ENCODE assay signal across 11 cellular contexts in genomic region chr21:17726047-17726446, GRCh38.
A peak's percentile ranks its signal among the peaks of the same experiment; 100 is the strongest.
DNase-seq lines count a peak whose midpoint lies in the region; ATAC-seq, FAIRE-seq and TF ChIP-seq lines count a peak whose summit lies in the region.
"Had no signal": no experiment of that assay in that cellular context is flagged by ENCODE, and none has a peak within 500 bp of the region (broad histone marks: within the 10 kb centered on the region; RNA-seq: fewer than 3 reads in every experiment).

No MANE protein-coding gene starts in this region.

- H3K27me3 ChIP-seq in BE2C, result no peaks in the 10 kb centered on the region

- H3K4me3 ChIP-seq in BE2C (ENCODE audit: low read depth, low read length) (no peak overlapping the region), fibroblast of pulmonary artery (replicated peaks; ENCODE audit: low read depth, low read length) (no peak overlapping the region)
- H3K4me3 ChIP-seq: skin epidermis had no signal

- no peak for FAIRE-seq in H54 (lab: Jason Lieb, UNC)
- FAIRE-seq: astrocyte had no signal

- no peaks in the 10 kb centered on the region for H3K36me3 ChIP-seq in BE2C

- H3K4me1 ChIP-seq in BE2C, result no peaks in the 10 kb centered on the region

- TF ChIP-seq CTCF in BE2C (IDR thresholded peaks at IDR 0.05; ENCODE audit: low read depth, low read length) (peak; percentile 51), fibroblast of pulmonary artery (IDR thresholded peaks at IDR 0.05; ENCODE audit: low read length, missing control alignments) (peak; percentile 8)

- DNase-seq in BE2C (peak; percentile 18), H54 (ENCODE audit: insufficient read length, low spot score) (peak; percentile 20), OCI-M1 (lab: John Stamatoyannopoulos, UW) (peak; percentile 51), fibroblast of pulmonary artery (ENCODE audit: low read depth) (peak; percentile 7)
- DNase-seq in activated naive CD4-positive, alpha-beta T cell (lab: John Stamatoyannopoulos, UW), result no peak
- no peak for DNase-seq in activated CD4-positive, alpha-beta T cell treated with anti-CD3 and anti-CD28 coated beads for 4 hours
- no peak for DNase-seq in stimulated activated CD4-positive, alpha-beta T cell treated with anti-CD3 and anti-CD28 coated beads, Interleukin-4, amount 100 ng/mL, for 4 hours
- DNase-seq: activated CD8-positive, alpha-beta memory T cell treated with anti-CD3 and anti-CD28 coated beads, Interleukin-2, amount 50 U/mL, for 4 hours had no signal

- no peaks in the 10 kb centered on the region for H3K9me3 ChIP-seq in BE2C

- no peak for ATAC-seq in HG03565 (IDR thresholded peaks at IDR 0.05; ENCODE audit: unreplicated experiment)

- no peak for TF ChIP-seq POLR2A in H54 (IDR thresholded peaks at IDR 0.05; ENCODE audit: low read depth, low read length)

Comparison
In these comparisons a context has a peak if more than half of its experiments do, and no peak if none do; other contexts are left out.
1. DNase-seq: peak in BE2C (single experiment), H54 (single experiment), OCI-M1 (single experiment) and fibroblast of pulmonary artery (single experiment); none in activated naive CD4-positive, alpha-beta T cell (0 of 4), activated CD4-positive, alpha-beta T cell treated with anti-CD3 and anti-CD28 coated beads for 4 hours (0 of 2) and stimulated activated CD4-positive, alpha-beta T cell treated with anti-CD3 and anti-CD28 coated beads, Interleukin-4, amount 100 ng/mL, for 4 hours (0 of 2).